Comparison of ENCODE assay signal across 8 cellular contexts in the genomic region with DNA sequence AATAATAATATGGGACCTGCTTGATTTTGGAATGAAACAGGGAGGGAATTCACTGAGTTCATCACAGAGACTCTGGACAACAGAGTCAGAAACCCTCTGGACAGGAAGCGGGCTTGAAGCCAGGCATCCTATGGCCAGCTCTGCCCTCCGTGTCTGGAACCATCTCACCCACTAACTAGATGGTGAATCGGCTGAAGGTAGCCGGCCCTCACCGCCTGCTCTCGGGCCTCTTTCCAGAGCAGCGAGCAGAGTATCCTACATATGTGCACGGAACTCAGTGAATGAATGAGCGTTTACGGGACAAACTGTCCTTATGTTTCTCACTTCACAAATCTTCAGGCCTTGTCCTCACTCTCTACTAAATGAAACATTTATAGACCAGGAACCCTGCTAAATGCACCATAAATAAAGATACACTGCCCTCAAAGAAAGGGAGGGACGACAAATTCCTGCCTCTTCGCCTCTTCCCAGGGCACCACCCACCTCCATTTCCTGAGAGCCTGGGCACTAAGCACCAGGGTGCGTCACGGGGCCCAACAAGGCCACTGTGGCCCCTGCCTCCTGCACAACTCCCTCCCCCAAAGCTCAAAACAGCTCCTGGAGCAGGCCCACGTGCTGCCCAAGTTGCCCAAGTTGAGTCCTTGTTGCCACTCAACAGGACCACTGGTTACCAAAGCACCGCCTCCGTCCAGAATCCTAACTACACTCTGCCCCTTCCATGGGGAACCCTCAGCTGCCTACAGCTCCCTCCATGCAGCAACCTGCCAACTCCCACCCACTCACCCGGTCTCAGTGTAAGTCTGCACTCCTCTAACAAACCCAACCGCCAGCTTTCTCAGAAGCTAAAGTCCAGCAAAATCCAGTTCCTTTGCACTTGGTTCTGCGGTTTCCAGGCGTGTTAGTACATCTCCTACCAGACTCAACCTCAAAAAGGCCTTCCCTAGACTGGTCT. TPM values are rescaled to one million over a fixed set of nuclear protein-coding genes. Genes with fewer than 3 reads are reported as not detected.
DNase-seq lines count a peak whose midpoint lies in the region; ATAC-seq, FAIRE-seq and TF ChIP-seq lines count a peak whose summit lies in the region.

No MANE protein-coding gene starts in this region.

- no TSS peak for BruUV-seq in IMR-90 (replicated peaks; lab: Mats Ljungman, UMichigan)
- BruUV-seq in GM12878 (replicated peaks; lab: Mats Ljungman, UMichigan), result no TSS peak

- no peak overlapping the region for H3K4me3 ChIP-seq in IMR-90 (ENCODE audit: insufficient read depth, low read depth, low read length)
- H3K4me3 ChIP-seq in GM12878, result peak overlapping the region; percentile 60

- TF ChIP-seq POLR2A in IMR-90 (IDR thresholded peaks at IDR 0.05; ENCODE audit: low read depth, low read length) (no peak), GM12878 (IDR thresholded peaks at IDR 0.05; ENCODE audit: low read depth, low read length) (no peak)

- POLR2A ChIA-PET in IMR-90 (lab: Charles Lee; ENCODE audit: unreplicated experiment) (no interaction called here), GM12878 (lab: Charles Lee) (interaction anchor here (1.0 kb wide), 1 partner anchor 8 kb away, joined by 3 read pairs; no protein-coding TSS in a partner anchor)

- TF ChIP-seq CTCF in IMR-90 (conservative IDR thresholded peaks at IDR 0.05; ENCODE audit: low read depth, low read length) (no peak), GM12878 (IDR thresholded peaks at IDR 0.05 in 2 of 3, conservative IDR thresholded peaks at IDR 0.05 in 1 of 3; ENCODE audit: control insufficient read depth in 2 of 3, extremely low read depth in 1 of 3, insufficient read depth in 1 of 3, low read depth in 3 of 3, low read length in 3 of 3) (no peak)

- H3K79me2 ChIP-seq in GM12878 (ENCODE audit: control insufficient read depth, insufficient read depth, low read length), result peaks cover 2% of the 10 kb centered on the region; the same call in 1 of the 2 replicates

- H2AK9ac ChIP-seq in IMR-90 (replicated peaks; ENCODE audit: low read depth, low read length, poor library complexity), result no peak overlapping the region

- in situ Hi-C loops in IMR-90 (cut with MboI; ENCODE audit: low sequenced_read_pairs) (no loop called here), GM12878 (cut with MboI) (loop anchor here (5.0 to 10.0 kb wide), 2 partner anchors 107 to 535 kb away; no protein-coding TSS in a partner anchor)

- H3K4ac ChIP-seq in IMR-90 (ENCODE audit: low read depth, low read length), result no peak overlapping the region

- TF ChIP-seq EP300 in GM12878 (IDR thresholded peaks at IDR 0.05; ENCODE audit: borderline replicate concordance in 1 of 2, control insufficient read depth in 1 of 2, low read depth in 2 of 2, low read length in 2 of 2), result no peak

- no peak overlapping the region for H3K14ac ChIP-seq in IMR-90 (replicated peaks; ENCODE audit: low read depth, low read length)

- no peak overlapping the region for H3K18ac ChIP-seq in IMR-90 (ENCODE audit: low read depth, low read length)

- DNase-seq in AML-193 (lab: John Stamatoyannopoulos, UW) (peak; percentile 66 to 69), IMR-90 (no peak), GM12878 (ENCODE audit: low read depth, low spot score) (no peak), lung microvascular endothelial cell (ENCODE audit: low read depth in 2 of 2) (peak; percentile 61 to 70)

- dilution Hi-C loops in IMR-90 (cut with HindIII; ENCODE audit: low sequenced_read_pairs, unreplicated experiment), result no loop called here

- H3K4me2 ChIP-seq in IMR-90 (ENCODE audit: low read depth, low read length), result no peak overlapping the region
- H3K4me2 ChIP-seq in GM12878 (ENCODE audit: control insufficient read depth, insufficient read depth), result peak overlapping the region; percentile 66; the same call in 1 of the 2 replicates

- H3K56ac ChIP-seq in IMR-90 (ENCODE audit: extremely low read depth, insufficient read depth, low read length), result no peak overlapping the region

- SMC1A ChIA-PET in GM12878 (lab: Charles Lee; ENCODE audit: uncharacterized antibody, unreplicated experiment), result interaction anchor here (0.9 to 6.5 kb wide), 6 partner anchors 9 to 142 kb away, joined by 3 to 29 read pairs (median 4); no protein-coding TSS in a partner anchor

- H2BK20ac ChIP-seq in IMR-90 (ENCODE audit: low read depth, low read length), result no peak overlapping the region

- H3K36me3 ChIP-seq in IMR-90 (ENCODE audit: control insufficient read depth, insufficient read depth, low read length) (no peaks in the 10 kb centered on the region), GM12878 (ENCODE audit: control insufficient read depth in 2 of 2, insufficient read depth in 2 of 2, low read length in 1 of 2) (no peaks in the 10 kb centered on the region)

- H3K79me1 ChIP-seq in IMR-90 (ENCODE audit: low read depth in 1 of 2, low read length in 2 of 2), result peaks cover 7 to 42% of the 10 kb centered on the region in 2 experiments; a peak in 3 of 4 replicates

- no peak overlapping the region for H4K91ac ChIP-seq in IMR-90 (ENCODE audit: insufficient read depth, low read depth, low read length)

- WGBS in IMR-90 (ENCODE audit: extremely low coverage in 2 of 2, insufficient read length in 1 of 2), 2 experiments, result 95% methylated on average over 6 of the region's 21 CpGs; no CpG with 5 or more reads in 1 of the 2 experiments
- WGBS in GM12878 (ENCODE audit: insufficient coverage, insufficient replicate concordance, low lambda C conversion rate, missing lambda C conversion rate), result 66% methylated on average over 19 of the region's 21 CpGs

- peaks cover 10% of the 10 kb centered on the region; the same call in 1 of the 2 replicates for H4K20me1 ChIP-seq in IMR-90 (ENCODE audit: insufficient read depth, low read length)
- no peaks in the 10 kb centered on the region for H4K20me1 ChIP-seq in GM12878 (ENCODE audit: control insufficient read depth, insufficient read depth)

- no peak overlapping the region for H4K8ac ChIP-seq in IMR-90 (ENCODE audit: low read depth in 2 of 2, low read length in 2 of 2)

- H2BK15ac ChIP-seq in IMR-90 (ENCODE audit: low read depth, low read length), result no peak overlapping the region

- no peak for FAIRE-seq in GM12878 (lab: Jason Lieb, UNC)

- CTCF ChIA-PET in IMR-90 (lab: Yijun Ruan, JAX) (interaction anchor here (0.6 kb wide), 2 partner anchors 14 to 32 kb away, joined by 4 read pairs; no protein-coding TSS in a partner anchor), GM12878 (lab: Yijun Ruan, JAX) (interaction anchor here (1.1 to 4.4 kb wide), 2 partner anchors 110 to 113 kb away, joined by 3 to 46 read pairs; no protein-coding TSS in a partner anchor)

- no peak overlapping the region for H2BK120ac ChIP-seq in IMR-90 (ENCODE audit: low read depth, low read length)

- H3K9ac ChIP-seq in IMR-90 (ENCODE audit: low read depth, low read length) (no peak overlapping the region), GM12878 (ENCODE audit: control insufficient read depth, insufficient read depth, low read length) (peak overlapping the region; percentile 35; the same call in 1 of the 2 replicates)

- H3K27me3 ChIP-seq in IMR-90 (ENCODE audit: control insufficient read depth, insufficient read depth, low read length) (peaks cover 7% of the 10 kb centered on the region; the same call in 1 of the 2 replicates), GM12878 (replicated peaks in 1 of 2; ENCODE audit: control insufficient read depth in 2 of 2, insufficient read depth in 2 of 2, low read length in 1 of 2) (peaks cover 0 to 3% of the 10 kb centered on the region in 2 experiments; a peak in 2 of 4 replicates)

- H3K27ac ChIP-seq in IMR-90 (ENCODE audit: insufficient read depth, low read length), result no peak overlapping the region
- no peak overlapping the region for H3K27ac ChIP-seq in GM12878 (ENCODE audit: control insufficient read depth, insufficient read depth)

- H2AK5ac ChIP-seq in IMR-90 (ENCODE audit: low read depth, low read length), result no peak overlapping the region

- ATAC-seq in IMR-90 (ENCODE audit: low read depth), result no peak
- no peak for ATAC-seq in GM12878
- ATAC-seq in GM19035 (IDR thresholded peaks at IDR 0.05; ENCODE audit: unreplicated experiment), result no peak
- ATAC-seq in GM18502 (IDR thresholded peaks at IDR 0.05; ENCODE audit: poor library complexity, unreplicated experiment), result no peak
- ATAC-seq in GM21737 (IDR thresholded peaks at IDR 0.05; ENCODE audit: unreplicated experiment), result no peak
- ATAC-seq in HG02981 (IDR thresholded peaks at IDR 0.05; ENCODE audit: unreplicated experiment), result no peak

- intact Hi-C loops in IMR-90 (cut with micrococcal nuclease), result no loop called here
- intact Hi-C loops in GM12878 (cut with micrococcal nuclease; ENCODE audit: unreplicated experiment), result loop anchor here (5.0 kb wide), 1 partner anchor 542 kb away; no protein-coding TSS in a partner anchor

- TF ChIP-seq RAD21 in IMR-90 (IDR thresholded peaks at IDR 0.05; ENCODE audit: low read length) (no peak), GM12878 (IDR thresholded peaks at IDR 0.05; ENCODE audit: insufficient read depth, low read depth, low read length) (no peak)

- RAD21 ChIA-PET in GM12878 (lab: Charles Lee; ENCODE audit: unreplicated experiment), result interaction anchor here (0.6 to 1.8 kb wide), 3 partner anchors 87 to 518 kb away, joined by 3 to 11 read pairs (median 5); no protein-coding TSS in a partner anchor

- H4K5ac ChIP-seq in IMR-90 (ENCODE audit: low read depth, low read length), result no peak overlapping the region

- peaks cover 14% of the 10 kb centered on the region for H3K9me1 ChIP-seq in IMR-90 (ENCODE audit: insufficient read depth, low read length)

- peaks cover 7% of the 10 kb centered on the region for H3K4me1 ChIP-seq in IMR-90 (ENCODE audit: control insufficient read depth, insufficient read depth, low read length)
- peaks cover 10% of the 10 kb centered on the region for H3K4me1 ChIP-seq in GM12878 (ENCODE audit: control insufficient read depth, insufficient read depth, low read length)

- H3K9me3 ChIP-seq in IMR-90 (ENCODE audit: control insufficient read depth, insufficient read depth, low read length), result no peaks in the 10 kb centered on the region
- H3K9me3 ChIP-seq in GM12878 (replicated peaks; ENCODE audit: control insufficient read depth, insufficient read depth, low read length), result no peaks in the 10 kb centered on the region

- H2AFZ ChIP-seq in IMR-90 (replicated peaks; ENCODE audit: low read length, poor library complexity) (no peak overlapping the region), GM12878 (ENCODE audit: control insufficient read depth, low read depth, low read length) (no peak overlapping the region)

- H2BK5ac ChIP-seq in IMR-90 (ENCODE audit: low read depth, low read length, poor library complexity, severe bottlenecking), result no peak overlapping the region

- H3K23ac ChIP-seq in IMR-90 (ENCODE audit: low read depth, low read length), result peak overlapping the region; percentile 71

RNA-seq across cellular contexts. Expression of a gene that starts 1.7 kb away (rescaled TPM):
- total RNA-seq in IMR-90 (2012; rRNA removed), result 0.83 and 1.3 TPM in 2 replicates
- polyA plus RNA-seq in IMR-90 (2012; rRNA removed), result 0.98 and 1.5 TPM in 2 replicates
- polyA plus RNA-seq in IMR-90 (2012; cell fraction: cytosol; rRNA removed), result 0.22 and 0.66 TPM in 2 replicates
- polyA plus RNA-seq in IMR-90 (2012; cell fraction: nucleus; rRNA removed; ENCODE audit: low replicate concordance), result 4.4 and 6.5 TPM in 2 replicates
- total RNA-seq in GM12878 (2013; cell fraction: nucleolus; rRNA removed), result 7.1 and 9.3 TPM in 2 replicates
- 4.8 and 5.6 TPM in 2 replicates for total RNA-seq in GM12878 (2014; rRNA removed)
- 3.9 and 4.9 TPM in 2 replicates for total RNA-seq in GM12878 (2014; rRNA removed; fragmentation: Illumina TruSeq; extraction: Trizol)
- total RNA-seq in GM12878 (2021), result 4.4 and 4.9 TPM in 2 replicates
- 2.8 TPM for polyA plus RNA-seq in GM12878 (2011; ENCODE audit: low read depth)
- 1.2 TPM in 2 replicates for polyA plus RNA-seq in GM12878 (2011; rRNA removed)
- 0.67 and 0.90 TPM in 2 replicates for polyA plus RNA-seq in GM12878 (2011; cell fraction: cytosol; rRNA removed)
- polyA plus RNA-seq in GM12878 (2011; cell fraction: nucleus; rRNA removed), result 2.5 and 3.7 TPM in 2 replicates
- 5.1 and 6.0 TPM in 2 replicates for polyA plus RNA-seq in GM12878 (2012)
- polyA plus RNA-seq in GM12878 (2014; fragmentation: Illumina TruSeq; extraction: Trizol), result 4.0 and 4.8 TPM in 2 replicates
- 1 to 10 TPM in 1 of 2 experiments, under 1 TPM in 1; 0.80 to 1.5 TPM for polyA plus RNA-seq in GM12878 (2014; fragmentation: Nextera tagmentation; extraction: Ambion mirVana)
- polyA plus RNA-seq in GM12878 (2014; rRNA removed), result 4.8 and 5.5 TPM in 2 replicates
- polyA plus RNA-seq in GM12878 (2016; fragmentation: Nextera tagmentation; extraction: Ambion mirVana), result 1 to 10 TPM; 4.0 to 4.7 TPM
- polyA minus RNA-seq in GM12878 (2011; rRNA and poly(A)+ RNA removed), result 2.8 and 4.8 TPM in 2 replicates
- polyA minus RNA-seq in GM12878 (2011; cell fraction: cytosol; rRNA and poly(A)+ RNA removed), result 0.21 and 0.40 TPM in 2 replicates
- 1.2 and 2.0 TPM in 2 replicates for polyA minus RNA-seq in GM12878 (2011; cell fraction: nucleus; rRNA and poly(A)+ RNA removed)
- total RNA-seq in lung microvascular endothelial cell, result 62.8 and 96.8 TPM in 2 replicates

Comparison
In these comparisons a context has a peak if more than half of its experiments do, and no peak if none do; other contexts are left out.
1. DNase-seq: peak in AML-193 (2 of 2) and lung microvascular endothelial cell (2 of 2); none in IMR-90 (single experiment) and GM12878 (single experiment).